In genomic region chr5:90932052-90932699, GRCh38 we compare ENCODE assay signal across 8 cellular contexts.
DNase-seq lines count a peak whose midpoint lies in the region; ATAC-seq, FAIRE-seq and TF ChIP-seq lines count a peak whose summit lies in the region.

No MANE protein-coding gene starts in this region.

- no peaks in the 10 kb centered on the region for H3K36me3 ChIP-seq in left lung

- H3K9me3 Mint-ChIP-seq in stimulated activated naive CD8-positive, alpha-beta T cell treated with anti-CD3 and anti-CD28 coated beads, Interleukin-15, amount 100 ng/mL, for 72 hours, result peaks cover 0 to 5% of the 10 kb centered on the region in 2 donors

- DNase-seq in AG04449 (ENCODE audit: low read depth, low spot score) (no peak), RPMI8226 (peak; percentile 46), choroid plexus epithelial cell (ENCODE audit: low read depth) (peak; percentile 89), left lung (no peak)
- DNase-seq in stimulated activated naive CD8-positive, alpha-beta T cell treated with anti-CD3 and anti-CD28 coated beads, Interleukin-15, amount 100 ng/mL, for 72 hours, result peak; percentile 8 to 21

- H3K4me1 ChIP-seq in left lung, result peaks cover 0 to 7% of the 10 kb centered on the region in 2 donors

- no peaks in the 10 kb centered on the region for H3K9me3 ChIP-seq in left lung

- peak; percentile 17 for FAIRE-seq in G401.6 (lab: Jason Lieb, UNC)

- no peak overlapping the region for H3K4me3 Mint-ChIP-seq in stimulated activated naive CD8-positive, alpha-beta T cell treated with anti-CD3 and anti-CD28 coated beads, Interleukin-15, amount 100 ng/mL, for 72 hours

- ATAC-seq in HG03103 (IDR thresholded peaks at IDR 0.05; ENCODE audit: low read depth, unreplicated experiment) (peak; percentile 70), left lung (peak; percentile 93), HG02884 (IDR thresholded peaks at IDR 0.05; ENCODE audit: unreplicated experiment) (no peak)
- ATAC-seq in stimulated activated naive CD8-positive, alpha-beta T cell treated with anti-CD3 and anti-CD28 coated beads, Interleukin-15, amount 100 ng/mL, for 72 hours, result no peak

- no peaks in the 10 kb centered on the region for H3K27me3 ChIP-seq in left lung

- POLR2A ChIA-PET in AG04449 (lab: Yijun Ruan, JAX), result no interaction called here

- CTCF ChIA-PET in AG04449 (lab: Yijun Ruan, JAX), result interaction anchor here (0.6 to 6.5 kb wide), 40 partner anchors 10 to 514 kb away, joined by 3 to 159 read pairs (median 4); partner anchors contain the start of gene ARRDC3

- no peak overlapping the region for H3K4me3 ChIP-seq in AG04449 (ENCODE audit: low read depth, low read length)
- no peak overlapping the region for H3K4me3 ChIP-seq in choroid plexus epithelial cell (ENCODE audit: low read depth, low read length)
- no peak overlapping the region for H3K4me3 ChIP-seq in left lung

- no peak overlapping the region for H3K27ac Mint-ChIP-seq in stimulated activated naive CD8-positive, alpha-beta T cell treated with anti-CD3 and anti-CD28 coated beads, Interleukin-15, amount 100 ng/mL, for 72 hours

- H3K27me3 Mint-ChIP-seq in stimulated activated naive CD8-positive, alpha-beta T cell treated with anti-CD3 and anti-CD28 coated beads, Interleukin-15, amount 100 ng/mL, for 72 hours, result peaks cover 15% of the 10 kb centered on the region

- TF ChIP-seq CTCF in AG04449 (IDR thresholded peaks at IDR 0.05; ENCODE audit: insufficient read depth, low read length, missing control alignments) (peak; percentile 46), choroid plexus epithelial cell (conservative IDR thresholded peaks at IDR 0.05; ENCODE audit: low read depth, low read length) (peak; percentile 88), left lung (IDR thresholded peaks at IDR 0.05) (peak; percentile 66 to 84)

- peaks cover 5% of the 10 kb centered on the region for H3K4me1 Mint-ChIP-seq in stimulated activated naive CD8-positive, alpha-beta T cell treated with anti-CD3 and anti-CD28 coated beads, Interleukin-15, amount 100 ng/mL, for 72 hours

- intact Hi-C loops in left lung (cut with DNase I), result no loop called here

- H3K27ac ChIP-seq in left lung, result no peak overlapping the region

Comparison
In these comparisons a context has a peak if more than half of its experiments do, and no peak if none do; other contexts are left out.
1. DNase-seq: peak in RPMI8226 (single experiment), choroid plexus epithelial cell (single experiment) and stimulated activated naive CD8-positive, alpha-beta T cell treated with anti-CD3 and anti-CD28 coated beads, Interleukin-15, amount 100 ng/mL, for 72 hours (2 of 2); none in AG04449 (single experiment) and left lung (0 of 2).
2. ATAC-seq: peak in HG03103 (single experiment) and left lung (single experiment); none in stimulated activated naive CD8-positive, alpha-beta T cell treated with anti-CD3 and anti-CD28 coated beads, Interleukin-15, amount 100 ng/mL, for 72 hours (single experiment) and HG02884 (single experiment).
3. Peak in every context shown above with its lines, with median percentiles within 50 percentile points of each other: CTCF ChIP-seq.